ENCODE assay signal across 1 cellular context in the genomic region with DNA sequence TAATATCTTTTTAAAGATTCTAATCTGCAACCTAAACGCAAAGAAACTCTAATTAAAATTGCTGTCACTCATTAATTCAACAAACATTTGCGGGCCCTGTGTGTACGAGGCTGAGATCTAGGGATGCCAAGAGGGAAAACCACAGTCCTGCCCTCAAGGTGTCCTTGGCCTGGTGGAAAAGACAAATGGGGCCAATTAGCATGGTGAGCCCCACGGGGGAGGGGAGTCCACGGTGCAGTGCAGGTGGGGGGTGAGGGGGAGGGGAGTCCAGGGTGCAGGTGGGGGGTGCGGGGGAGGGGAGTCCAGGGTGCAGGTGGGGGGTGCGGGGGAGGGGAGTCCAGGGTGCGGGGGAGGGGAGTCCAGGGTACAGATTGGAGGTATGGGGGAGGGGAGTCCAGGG.
TF ChIP-seq lines count a peak whose summit lies in the region.

No MANE protein-coding gene starts in this region.

TF ChIP-seq in A549, 52 proteins besides CTCF, POLR2A, EP300 and RAD21 (continued from another document):
- TF ChIP-seq HMGXB4 (CRISPR knock-in tag; IDR thresholded peaks at IDR 0.05; ENCODE audit: borderline replicate concordance) (no peak), KDM5A (IDR thresholded peaks at IDR 0.05) (no peak), ATOH8 (CRISPR knock-in tag; IDR thresholded peaks at IDR 0.05; ENCODE audit: low read depth) (no peak), ELK1 (IDR thresholded peaks at IDR 0.05; ENCODE audit: low read depth, low read length) (no peak)
